32 cellular contexts compared by ENCODE assay signal in genomic region chr2:80815259-80815658, GRCh38.
"Had no signal": no experiment of that assay in that cellular context is flagged by ENCODE, and none has a peak within 500 bp of the region (broad histone marks: within the 10 kb centered on the region; RNA-seq: fewer than 3 reads in every experiment).

No MANE protein-coding gene starts in this region.

- ATAC-seq: heart right ventricle, left colon, left lung, lower lobe of right lung, natural killer cell, right lobe of liver, upper lobe of right lung had no signal

- H3K36me3 Mint-ChIP-seq: immature natural killer cell, mesothelial cell of epicardium, naive B cell, neural progenitor cell had no signal

- H3K27me3 ChIP-seq: heart right ventricle, hepatocyte, left lung, neural progenitor cell, neutrophil, right atrium auricular region, right lobe of liver, suprapubic skin, tibial artery, upper lobe of right lung had no signal

- H3K4me2 ChIP-seq: hepatocyte, neural progenitor cell, smooth muscle cell had no signal

- H3K9me3 ChIP-seq: neutrophil, right atrium auricular region, right lobe of liver, tibial artery, upper lobe of right lung had no signal

- H3K27ac ChIP-seq: heart right ventricle, hepatocyte, left lung, lower lobe of right lung, neural progenitor cell, neutrophil, parathyroid adenoma, right atrium auricular region, right lobe of liver, suprapubic skin, thoracic aorta, tibial artery, upper lobe of right lung had no signal

- H3K27ac Mint-ChIP-seq: immature natural killer cell; mesothelial cell of epicardium; naive B cell; natural killer cell; nephron progenitor cell; neural progenitor cell; progenitor cell of endocrine pancreas; stimulated activated naive CD8-positive, alpha-beta T cell treated with anti-CD3 and anti-CD28 coated beads, Interleukin-15, Interleukin-2, amounts not matched to agents 100 ng/mL and 50 ng/mL, for 24 hours had no signal

- H3K9ac ChIP-seq: neural progenitor cell, parathyroid adenoma had no signal

- H3K36me3 ChIP-seq: heart right ventricle, left lung, lower lobe of right lung, neural progenitor cell, neutrophil, right atrium auricular region, right lobe of liver, suprapubic skin, thoracic aorta, tibial artery, upper lobe of right lung had no signal

- H3K4me3 Mint-ChIP-seq: immature natural killer cell; mesothelial cell of epicardium; natural killer cell; nephron progenitor cell; neural progenitor cell; stimulated activated naive CD8-positive, alpha-beta T cell treated with anti-CD3 and anti-CD28 coated beads, Interleukin-15, Interleukin-2, amounts not matched to agents 100 ng/mL and 50 ng/mL, for 24 hours had no signal

- H3K27me3 Mint-ChIP-seq: naive B cell; progenitor cell of endocrine pancreas; stimulated activated naive CD8-positive, alpha-beta T cell treated with anti-CD3 and anti-CD28 coated beads, Interleukin-15, Interleukin-2, amounts not matched to agents 100 ng/mL and 50 ng/mL, for 24 hours had no signal

- FAIRE-seq: islet of Langerhans, kidney, urothelium cell line had no signal

- DNase-seq: heart right ventricle; immature natural killer cell; kidney; left colon; left lung; lower lobe of right lung; mammary epithelial cell; mesenchymal stem cell; naive B cell; natural killer cell; nephron progenitor cell; occipital lobe; right lobe of liver; stimulated activated CD4-positive, alpha-beta T cell treated with anti-CD3 and anti-CD28 coated beads, Interleukin-2, amount 100 ng/mL, for 24 hours; stimulated activated CD4-positive, alpha-beta T cell treated with anti-CD3 and anti-CD28 coated beads, Interleukin-4, amount 100 ng/mL, for 1 hour; stimulated activated naive CD4-positive, alpha-beta T cell; tibial artery; trophoblast cell; upper lobe of right lung had no signal

- H3K4me1 Mint-ChIP-seq: immature natural killer cell, mesothelial cell of epicardium, naive B cell, natural killer cell, nephron progenitor cell, neural progenitor cell had no signal

- H3K79me2 ChIP-seq: hepatocyte, parathyroid adenoma had no signal

- H3K4me1 ChIP-seq: heart right ventricle, left lung, lower lobe of right lung, neural progenitor cell, parathyroid adenoma, right atrium auricular region, right lobe of liver, suprapubic skin, tibial artery, upper lobe of right lung had no signal

- H3K4me3 ChIP-seq: heart right ventricle, hepatocyte, left lung, lower lobe of right lung, neural progenitor cell, right atrium auricular region, right lobe of liver, smooth muscle cell, suprapubic skin, thoracic aorta, tibial artery, upper lobe of right lung had no signal

- H2AFZ ChIP-seq: hepatocyte, neural progenitor cell, parathyroid adenoma had no signal
